ENCODE assay signal across 10 cellular contexts in the genomic region with DNA sequence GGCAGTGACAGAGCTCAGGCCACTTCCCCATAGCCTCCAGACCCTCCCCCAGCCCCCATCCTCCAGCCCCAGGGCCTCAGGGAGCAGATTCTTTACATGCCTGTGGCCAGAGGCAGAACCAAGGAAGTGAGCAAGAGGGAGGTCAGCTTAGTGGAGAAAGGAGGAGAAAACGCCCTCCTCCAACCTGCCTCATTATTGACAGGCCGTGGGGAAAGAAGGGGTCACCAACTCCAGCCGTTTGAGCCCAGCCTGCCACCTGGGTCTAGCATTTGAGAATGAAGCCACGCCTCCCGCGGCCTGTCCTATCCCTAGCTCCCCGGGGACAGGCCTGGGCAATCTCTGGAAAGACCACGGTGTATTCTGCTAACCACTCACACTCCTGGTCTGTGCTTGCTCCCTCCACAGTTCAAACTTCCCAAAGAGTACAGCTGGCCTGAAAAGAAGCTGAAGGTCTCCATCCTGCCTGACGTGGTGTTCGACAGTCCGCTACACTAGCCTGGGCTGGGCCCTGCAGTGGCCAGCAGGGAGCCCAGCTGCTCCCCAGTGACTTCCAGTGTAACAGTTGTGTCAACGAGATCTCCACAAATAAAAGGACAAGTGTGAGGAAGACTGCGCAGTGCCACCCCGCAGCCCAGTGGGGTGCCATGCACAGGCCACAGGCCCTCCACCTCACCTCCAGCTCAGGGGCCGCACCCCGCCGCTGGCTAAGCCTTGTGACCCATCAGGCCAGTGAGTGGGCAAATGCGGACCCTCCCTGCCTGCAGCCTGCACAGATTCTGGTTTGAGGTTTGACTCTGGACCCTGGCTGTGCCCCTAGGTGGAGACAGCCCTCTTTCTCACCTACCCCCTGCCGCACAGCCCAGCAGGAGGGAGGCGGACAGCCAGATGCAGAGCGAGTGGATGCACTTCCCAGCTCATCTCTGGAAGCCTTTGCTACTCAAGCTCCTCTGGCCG. TPM values are rescaled to one million over a fixed set of nuclear protein-coding genes. Genes with fewer than 3 reads are reported as not detected.
DNase-seq lines count a peak whose midpoint lies in the region; ATAC-seq lines count a peak whose summit lies in the region.
"Had no signal": no experiment of that assay in that cellular context is flagged by ENCODE, and none has a peak within 500 bp of the region (broad histone marks: within the 10 kb centered on the region; RNA-seq: fewer than 3 reads in every experiment).

No MANE protein-coding gene starts in this region.

- H3K4me3 ChIP-seq in iPS-20b (ENCODE audit: low read length) = no peak overlapping the region

- no peak for ATAC-seq in activated T-cell treated with anti-CD3 and anti-CD28 coated beads, Interleukin-2, amount 50 U/mL, for 72 hours (replicated peaks in 1 of 2)
- ATAC-seq in GM18873 (IDR thresholded peaks at IDR 0.05; ENCODE audit: low FRiP score, unreplicated experiment) = no peak
- ATAC-seq: activated CD4-positive, alpha-beta T cell treated with anti-CD3 and anti-CD28 coated beads for 36 hours had no signal

- no peaks in the 10 kb centered on the region for H3K27me3 Mint-ChIP-seq in activated T-cell treated with anti-CD3 and anti-CD28 coated beads, Interleukin-2, amount 50 U/mL, for 72 hours (ENCODE audit: low read depth)
- H3K27me3 Mint-ChIP-seq: activated CD4-positive, alpha-beta T cell treated with anti-CD3 and anti-CD28 coated beads for 36 hours; naive B cell had no signal

- H3K36me3 ChIP-seq in iPS-20b (ENCODE audit: insufficient read depth, low read depth, low read length) = no peaks in the 10 kb centered on the region

- H3K4me1 Mint-ChIP-seq in activated T-cell treated with anti-CD3 and anti-CD28 coated beads, Interleukin-2, amount 50 U/mL, for 72 hours (ENCODE audit: low read depth) = peaks cover 40% of the 10 kb centered on the region

- H3K9me3 Mint-ChIP-seq in activated T-cell treated with anti-CD3 and anti-CD28 coated beads, Interleukin-2, amount 50 U/mL, for 72 hours = no peaks in the 10 kb centered on the region
- H3K9me3 Mint-ChIP-seq: naive B cell had no signal

- H3K27me3 ChIP-seq in iPS-20b (ENCODE audit: insufficient read depth, low read length) = no peaks in the 10 kb centered on the region

- H3K36me3 Mint-ChIP-seq in activated T-cell treated with anti-CD3 and anti-CD28 coated beads, Interleukin-2, amount 50 U/mL, for 72 hours (ENCODE audit: insufficient read depth in 2 of 2) = no peaks in the 10 kb centered on the region

- no peak overlapping the region for H3K4me3 Mint-ChIP-seq in activated T-cell treated with anti-CD3 and anti-CD28 coated beads, Interleukin-2, amount 50 U/mL, for 72 hours
- H3K4me3 Mint-ChIP-seq: activated CD4-positive, alpha-beta T cell treated with anti-CD3 and anti-CD28 coated beads for 36 hours; naive B cell had no signal

- H3K27ac Mint-ChIP-seq in activated T-cell treated with anti-CD3 and anti-CD28 coated beads, Interleukin-2, amount 50 U/mL, for 72 hours = no peak overlapping the region
- H3K27ac Mint-ChIP-seq: activated CD4-positive, alpha-beta T cell treated with anti-CD3 and anti-CD28 coated beads for 36 hours; naive B cell had no signal

- no peaks in the 10 kb centered on the region for H3K9me3 ChIP-seq in iPS-20b (ENCODE audit: insufficient read depth, low read depth, low read length)

- H3K9ac ChIP-seq in iPS-20b (ENCODE audit: low read depth, low read length) = peak overlapping the region; percentile 68; the same call in 1 of the 2 replicates

- H3K4me1 ChIP-seq in iPS-20b (ENCODE audit: insufficient read depth, low read length) = peaks cover 51% of the 10 kb centered on the region

- DNase-seq in HK-2 (ENCODE audit: unreplicated experiment) (peak; percentile 97), middle frontal gyrus (ENCODE audit: extremely low spot score, low spot score) (no peak), DMS 273 treated with DMSO at 0.1 percent for 48 hours (lab: John Stamatoyannopoulos, UW) (no peak)
- DNase-seq in activated T-cell treated with anti-CD3 and anti-CD28 coated beads, Interleukin-2, amount 50 U/mL, for 72 hours = no peak
- DNase-seq: activated CD4-positive, alpha-beta T cell treated with anti-CD3 and anti-CD28 coated beads for 36 hours; naive B cell had no signal

- peak overlapping the region; percentile 65 for H3K27ac ChIP-seq in angular gyrus (ENCODE audit: low read depth, low read length)
- H3K27ac ChIP-seq in iPS-20b (ENCODE audit: low read length) = peak overlapping the region; percentile 87
- peak overlapping the region; percentile 84 for H3K27ac ChIP-seq in temporal lobe (ENCODE audit: low read depth, low read length)

RNA-seq across cellular contexts. Expression of a gene that starts 14.3 kb away (rescaled TPM):
- 27.0 TPM for total RNA-seq in temporal lobe
- 10 to 100 TPM; 57.9 to 58.2 TPM for total RNA-seq in activated T-cell treated with anti-CD3 and anti-CD28 coated beads, Interleukin-2, amount 50 U/mL, for 72 hours
